Comparison of ENCODE assay signal across 25 cellular contexts in the genomic region with DNA sequence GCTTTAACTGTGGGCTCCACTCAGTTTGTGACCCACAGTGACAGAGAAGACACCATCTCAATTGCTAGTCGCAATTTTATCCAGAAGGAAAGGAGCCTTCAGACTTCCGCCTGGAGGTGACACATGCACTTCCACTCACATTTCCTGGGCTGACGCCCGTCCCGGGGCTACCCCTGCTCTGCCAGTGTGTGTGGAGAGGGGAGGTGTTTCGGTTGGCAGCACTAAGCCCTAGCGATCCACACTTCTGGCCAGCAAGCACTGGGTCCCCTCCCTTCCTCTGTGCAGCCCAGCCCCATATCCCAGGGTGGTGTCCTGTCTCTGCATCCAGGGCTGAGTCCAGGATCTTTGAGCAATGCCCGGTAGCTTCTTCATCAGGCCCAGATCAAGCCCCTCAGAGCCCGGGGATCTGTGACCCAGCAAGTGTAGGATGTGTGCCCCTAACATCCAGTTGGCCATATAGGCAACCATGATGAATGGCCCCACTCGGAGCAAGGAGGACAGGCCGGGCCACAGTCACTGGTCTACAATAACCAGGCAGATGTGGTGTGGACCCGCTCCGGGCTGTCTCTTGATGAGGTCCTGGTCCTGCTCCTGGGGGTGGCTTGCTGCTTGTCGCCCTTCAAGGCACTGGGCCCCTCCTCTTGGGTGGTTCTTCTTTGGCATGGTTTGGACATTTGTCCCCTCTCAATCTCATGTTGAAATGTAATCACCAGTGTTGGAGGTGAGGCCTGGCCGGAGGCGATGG.
DNase-seq lines count a peak whose midpoint lies in the region; ATAC-seq, FAIRE-seq and TF ChIP-seq lines count a peak whose summit lies in the region.
"Had no signal": no experiment of that assay in that cellular context is flagged by ENCODE, and none has a peak within 500 bp of the region (broad histone marks: within the 10 kb centered on the region; RNA-seq: fewer than 3 reads in every experiment).

No MANE protein-coding gene starts in this region.

- peak; percentile 57 for DNase-seq in cardiac septum (ENCODE audit: low spot score)
- no peak for DNase-seq in heart right ventricle
- DNase-seq in neural crest cell (ENCODE audit: low read depth, low spot score): no peak
- DNase-seq in sciatic nerve (ENCODE audit: low spot score): peak; percentile 27
- no peak for DNase-seq in urothelium cell line (ENCODE audit: low spot score)
- no peak for DNase-seq in NCI-H187 (lab: John Stamatoyannopoulos, UW)
- DNase-seq in NCI-H2107 treated with DMSO at 0.1 percent for 48 hours (lab: John Stamatoyannopoulos, UW; ENCODE audit: unreplicated experiment): no peak
- no peak for DNase-seq in effector memory CD8-positive, alpha-beta T cell
- DNase-seq: CD4-positive, CD25-positive, alpha-beta regulatory T cell; CD8-positive, alpha-beta memory T cell; DMS53; DMS79 treated with DMSO at 0.1 percent for 48 hours; GF-D8; GOT3; HFFc6 had no signal

- peaks cover 0 to 57% (median 12%) of the 10 kb centered on the region in 7 donors for H3K27me3 ChIP-seq in heart right ventricle
- H3K27me3 ChIP-seq: BLaER1 had no signal

- H3K4me3 Mint-ChIP-seq in neural crest cell: no peak overlapping the region
- no peak overlapping the region for H3K4me3 Mint-ChIP-seq in effector memory CD8-positive, alpha-beta T cell
- H3K4me3 Mint-ChIP-seq: B cell; CD4-positive, CD25-positive, alpha-beta regulatory T cell; CD8-positive, alpha-beta memory T cell; HFFc6 had no signal

- WGBS in heart right ventricle, 2 donors: 76 to 80% methylated on average over 16 of the region's 16 CpGs

- H3K9me3 Mint-ChIP-seq in neural crest cell: peaks cover 3% of the 10 kb centered on the region
- peaks cover 0 to 6% of the 10 kb centered on the region in 2 donors for H3K9me3 Mint-ChIP-seq in effector memory CD8-positive, alpha-beta T cell
- H3K9me3 Mint-ChIP-seq: CD8-positive, alpha-beta memory T cell had no signal

- peaks cover 0 to 7% (median 0%) of the 10 kb centered on the region in 11 donors for H3K9me3 ChIP-seq in heart right ventricle
- H3K9me3 ChIP-seq: HAP-1 had no signal

- no peak for ATAC-seq in heart right ventricle
- no peak for ATAC-seq in sciatic nerve
- ATAC-seq in effector memory CD8-positive, alpha-beta T cell (replicated peaks): no peak

- H3K36me3 ChIP-seq in heart right ventricle: no peaks in the 10 kb centered on the region
- H3K36me3 ChIP-seq: BLaER1, HAP-1 had no signal

- peak overlapping the region; percentile 31 for H3K27ac Mint-ChIP-seq in neural crest cell (ENCODE audit: unreplicated experiment)
- no peak overlapping the region for H3K27ac Mint-ChIP-seq in effector memory CD8-positive, alpha-beta T cell
- H3K27ac Mint-ChIP-seq: B cell; CD4-positive, CD25-positive, alpha-beta regulatory T cell; CD8-positive, alpha-beta memory T cell; HFFc6 had no signal

- H3K4me1 Mint-ChIP-seq in neural crest cell: peaks cover 10% of the 10 kb centered on the region
- H3K4me1 Mint-ChIP-seq in effector memory CD8-positive, alpha-beta T cell (ENCODE audit: low read depth in 2 of 2): no peaks in the 10 kb centered on the region
- H3K4me1 Mint-ChIP-seq: B cell; CD4-positive, CD25-positive, alpha-beta regulatory T cell; CD8-positive, alpha-beta memory T cell had no signal

- no peak overlapping the region for H3K4me3 ChIP-seq in heart right ventricle
- H3K4me3 ChIP-seq: BLaER1, HAP-1 had no signal

- TF ChIP-seq CTCF in heart right ventricle (IDR thresholded peaks at IDR 0.05) (no peak), neural crest cell (conservative IDR thresholded peaks at IDR 0.05) (no peak)

- peak; percentile 23 for FAIRE-seq in urothelium cell line (lab: Jason Lieb, UNC)
- FAIRE-seq: A204.1, D721Med, GM12891, GM18507, H54 had no signal

- intact Hi-C loops in cardiac septum (cut with DNase I) (no loop called here), heart right ventricle (cut with DNase I) (no loop called here), sciatic nerve (cut with DNase I) (no loop called here)

- H3K36me3 Mint-ChIP-seq in neural crest cell (ENCODE audit: low read depth): peaks cover 3% of the 10 kb centered on the region
- H3K36me3 Mint-ChIP-seq in effector memory CD8-positive, alpha-beta T cell (ENCODE audit: insufficient read depth): no peaks in the 10 kb centered on the region
- H3K36me3 Mint-ChIP-seq: CD4-positive, CD25-positive, alpha-beta regulatory T cell; CD8-positive, alpha-beta memory T cell had no signal

- no peak overlapping the region for H3K27ac ChIP-seq in heart right ventricle
- H3K27ac ChIP-seq: 22Rv1, BLaER1, C4-2B had no signal

- no peaks in the 10 kb centered on the region for H3K4me1 ChIP-seq in heart right ventricle
- H3K4me1 ChIP-seq: BLaER1, HAP-1 had no signal

- H3K27me3 Mint-ChIP-seq in neural crest cell (ENCODE audit: low read depth): no peaks in the 10 kb centered on the region
- H3K27me3 Mint-ChIP-seq in effector memory CD8-positive, alpha-beta T cell: peaks cover 19 to 30% of the 10 kb centered on the region in 2 donors
- H3K27me3 Mint-ChIP-seq: CD4-positive, CD25-positive, alpha-beta regulatory T cell had no signal

Comparison
In these comparisons a context has a peak if more than half of its experiments do, and no peak if none do; other contexts are left out.
1. DNase-seq: peak in cardiac septum (single experiment) and sciatic nerve (single experiment); none in heart right ventricle (0 of 2), neural crest cell (single experiment), urothelium cell line (single experiment), NCI-H187 (0 of 2), NCI-H2107 treated with DMSO at 0.1 percent for 48 hours (single experiment) and effector memory CD8-positive, alpha-beta T cell (0 of 3).